ENCODE assay signal across 23 cellular contexts in the genomic region with DNA sequence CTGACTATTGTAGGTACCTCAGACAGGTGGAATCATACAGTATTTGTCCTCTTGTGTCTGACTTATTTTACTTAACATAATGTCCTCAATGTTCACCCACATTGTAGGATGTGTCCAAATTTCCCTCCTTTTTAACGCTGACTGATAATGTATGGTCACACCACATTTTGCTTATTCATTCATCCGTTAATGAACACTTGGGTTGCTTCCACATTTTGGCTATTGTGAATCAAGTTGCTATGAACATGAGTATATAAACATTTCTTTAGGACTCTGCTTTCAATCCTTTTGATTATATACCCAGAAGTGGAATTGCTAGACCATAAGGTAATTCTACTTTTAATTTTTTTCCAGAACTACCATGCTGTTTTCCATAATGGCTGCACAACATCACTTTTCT.
"Had no signal": no experiment of that assay in that cellular context is flagged by ENCODE, and none has a peak within 500 bp of the region (broad histone marks: within the 10 kb centered on the region; RNA-seq: fewer than 3 reads in every experiment).

No MANE protein-coding gene starts in this region.

- H3K4me3 ChIP-seq: gastroesophageal sphincter, heart left ventricle, hepatocyte, lung, mucosa of descending colon, prostate gland, right atrium auricular region, smooth muscle cell, suprapubic skin, transverse colon, upper lobe of right lung, uterus had no signal

- DNase-seq: effector CD8-positive, alpha-beta T cell; endodermal cell; foreskin fibroblast; heart left ventricle; kidney; mucosa of descending colon; naive B cell; stimulated activated CD4-positive, alpha-beta T cell treated with anti-CD3 and anti-CD28 coated beads, Interleukin-12 subunit alpha, Interleukin-12 subunit beta, amount 100 ng/mL, for 4 hours; stimulated activated CD4-positive, alpha-beta T cell treated with anti-CD3 and anti-CD28 coated beads, Interleukin-1b, Interleukin-23, amount 100 ng/mL, for 48 hours; stimulated activated CD4-positive, alpha-beta T cell treated with anti-CD3 and anti-CD28 coated beads, Interleukin-4, amount 100 ng/mL, for 1 hour; stimulated activated CD8-positive, alpha-beta memory T cell treated with anti-CD3 and anti-CD28 coated beads, Interleukin-4, amount 100 ng/mL, for 48 hours; stimulated activated naive CD4-positive, alpha-beta T cell; stimulated activated naive CD8-positive, alpha-beta T cell treated with anti-CD3 and anti-CD28 coated beads, Interleukin-15, amount 100 ng/mL, for 72 hours; transverse colon; upper lobe of right lung; uterus had no signal
